In the genomic region with DNA sequence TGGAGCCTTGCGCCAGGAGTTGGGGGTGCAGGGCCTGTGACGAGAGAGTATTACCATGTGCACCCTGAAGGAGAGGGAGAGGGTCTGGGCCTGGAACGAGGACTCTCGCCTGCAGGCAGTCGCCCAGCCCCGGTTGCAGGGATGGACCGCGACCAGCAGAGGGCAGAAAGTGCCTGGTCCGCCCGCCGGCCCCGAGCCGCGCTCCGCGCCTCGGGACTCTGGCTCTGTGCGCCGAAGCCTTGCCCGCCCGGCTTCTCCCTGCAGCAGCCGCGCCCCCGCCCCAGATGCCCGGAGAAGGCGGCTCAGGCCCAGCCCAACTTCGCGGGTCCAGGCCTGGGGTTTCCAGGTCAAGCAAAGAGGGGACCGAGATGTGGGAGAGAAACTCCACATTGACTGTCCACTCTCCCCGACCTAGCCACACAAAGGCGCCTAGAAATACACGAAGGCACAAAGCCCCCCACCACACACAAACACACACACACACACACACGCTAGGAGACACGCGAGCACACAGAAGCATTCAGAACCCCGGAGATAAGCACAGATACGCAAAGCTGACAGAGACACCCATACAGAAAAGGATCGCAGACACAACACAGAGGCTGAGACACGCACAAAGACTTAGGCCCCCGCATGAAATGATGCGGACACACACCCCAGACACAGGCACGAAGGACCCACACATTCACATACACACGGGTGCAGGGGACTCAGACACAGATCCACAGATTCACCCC, we compare ENCODE assay signal across 8 cellular contexts. TPM values are rescaled to one million over a fixed set of nuclear protein-coding genes. Genes with fewer than 3 reads are reported as not detected.
A peak's percentile ranks its signal among the peaks of the same experiment; 100 is the strongest.
DNase-seq lines count a peak whose midpoint lies in the region; ATAC-seq, FAIRE-seq and TF ChIP-seq lines count a peak whose summit lies in the region.

No MANE protein-coding gene starts in this region.

- ATAC-seq in K562 = peak; percentile 98
- no peak for ATAC-seq in HG03108 (IDR thresholded peaks at IDR 0.05; ENCODE audit: unreplicated experiment)
- no peak for ATAC-seq in HG02610 (IDR thresholded peaks at IDR 0.05; ENCODE audit: unreplicated experiment)

- TF ChIP-seq POLR2A in K562 (conservative IDR thresholded peaks at IDR 0.05) (no peak), spleen (IDR thresholded peaks at IDR 0.05) (no peak)

- FAIRE-seq in K562 (lab: Jason Lieb, UNC) = peak; percentile 64

- no peaks in the 10 kb centered on the region for H3K79me2 ChIP-seq in K562 (ENCODE audit: control insufficient read depth, insufficient read depth, low read length)

- no peak overlapping the region for H3K4me2 ChIP-seq in K562 (ENCODE audit: insufficient read depth, low read length)

- no TSS peak for BruUV-seq in K562 (replicated peaks; lab: Mats Ljungman, UMichigan)

- DNase-seq in GM12865 (ENCODE audit: low read depth) (peak; percentile 63), NCI-H1092 (lab: John Stamatoyannopoulos, UW) (peak; percentile 19), UCSD-AML1 (lab: John Stamatoyannopoulos, UW; ENCODE audit: unreplicated experiment) (peak; percentile 65), K562 (ENCODE audit: extremely low read depth in 1 of 4, low spot score in 3 of 4) (peak; percentile 69 to 84 (median 79)), spleen (peak; percentile 93)

- POLR2A ChIA-PET in K562 (lab: Yijun Ruan, JAX) = no interaction called here

- peaks cover 10% of the 10 kb centered on the region for H4K20me1 ChIP-seq in K562 (replicated peaks; ENCODE audit: control insufficient read depth, insufficient read depth, low read length)

- no peaks in the 10 kb centered on the region for H3K36me3 ChIP-seq in K562 (ENCODE audit: control insufficient read depth, insufficient read depth, low read length)
- H3K36me3 ChIP-seq in spleen = no peaks in the 10 kb centered on the region

- 5% methylated on average over 41 of the region's 43 CpGs for WGBS in K562 (ENCODE audit: insufficient coverage, low coverage, missing lambda C conversion rate)
- WGBS in spleen, 5 donors = 1 to 8% (median 3%) methylated on average over 24 to 43 of the region's 43 CpGs

- TF ChIP-seq RAD21 in K562 (CRISPR knock-in tag; conservative IDR thresholded peaks at IDR 0.05 in 1 of 2, IDR thresholded peaks at IDR 0.05 in 1 of 2) = peak; percentile 42 to 74

- intact Hi-C loops in K562 (cut with micrococcal nuclease) (loop anchor here (2.0 to 5.0 kb wide), 2 partner anchors 81 to 169 kb away; no protein-coding TSS in a partner anchor), spleen (cut with DNase I; ENCODE audit: low total_unique reads) (no loop called here)

- H3K27me3 ChIP-seq in K562 (ENCODE audit: control insufficient read depth in 2 of 2, insufficient read depth in 2 of 2, low read length in 2 of 2) = peaks cover 15 to 72% of the 10 kb centered on the region in 2 experiments; a peak in 4 of 5 replicates
- peaks cover 27 to 100% (median 75%) of the 10 kb centered on the region in 7 donors for H3K27me3 ChIP-seq in spleen (replicated peaks in 1 of 7)

- no peak overlapping the region for H2AFZ ChIP-seq in K562 (ENCODE audit: low read depth, low read length)

- in situ Hi-C loops in K562 (cut with MboI) = no loop called here

- no peak overlapping the region; the same call in 2 of the 3 replicates for H3K27ac ChIP-seq in K562 (ENCODE audit: extremely low read depth, low read depth, low read length)
- H3K27ac ChIP-seq in spleen = no peak overlapping the region

- no peak overlapping the region for H3K4me3 ChIP-seq in GM12865 (ENCODE audit: low read depth, low read length)
- no peak overlapping the region for H3K4me3 ChIP-seq in K562
- H3K4me3 ChIP-seq in iPS-18c (ENCODE audit: insufficient read depth, low read depth, low read length) = peak overlapping the region; percentile 51
- H3K4me3 ChIP-seq in spleen = peak overlapping the region in 7 of 8 donors; percentile 5 to 67 (median 27)

- CTCF ChIA-PET in K562 (lab: Yijun Ruan, JAX; ENCODE audit: low intra/inter-chr PET ratio) = interaction anchor here (0.7 to 4.2 kb wide), 2 partner anchors 166 to 170 kb away, joined by 4 to 15 read pairs; no protein-coding TSS in a partner anchor

- no peaks in the 10 kb centered on the region for H3K9me1 ChIP-seq in K562 (ENCODE audit: control insufficient read depth, insufficient read depth, low read length)

- H3K9me3 ChIP-seq in K562 (replicated peaks; ENCODE audit: control insufficient read depth, insufficient read depth, low read depth, low read length) (no peaks in the 10 kb centered on the region), iPS-18c (ENCODE audit: control insufficient read depth, insufficient read depth, low read length) (peaks cover 3% of the 10 kb centered on the region), spleen (no peaks in the 10 kb centered on the region)

- TF ChIP-seq EP300 in K562 (IDR thresholded peaks at IDR 0.05; ENCODE audit: low read length) = no peak

- H3K4me1 ChIP-seq in K562 (replicated peaks in 1 of 2; ENCODE audit: control insufficient read depth in 2 of 2, insufficient read depth in 2 of 2, low read length in 2 of 2) (peaks cover 0 to 27% of the 10 kb centered on the region in 2 experiments; a peak in 1 of 5 replicates), spleen (peaks cover 23 to 63% (median 40%) of the 10 kb centered on the region in 6 donors)

- peak; percentile 84 for TF ChIP-seq CTCF in GM12865 (IDR thresholded peaks at IDR 0.05; ENCODE audit: insufficient read depth, low read depth, low read length, missing control alignments)
- peak; percentile 67 to 84 (median 75) for TF ChIP-seq CTCF in K562 (IDR thresholded peaks at IDR 0.05 in 2 of 3, conservative IDR thresholded peaks at IDR 0.05 in 1 of 3; ENCODE audit: insufficient read depth in 2 of 3, low read depth in 1 of 3, low read length in 3 of 3)
- TF ChIP-seq CTCF in spleen (IDR thresholded peaks at IDR 0.05 in 8 of 11, conservative IDR thresholded peaks at IDR 0.05 in 3 of 11) = peak; percentile 54 to 96 (median 88)

- H3K9ac ChIP-seq in K562 (ENCODE audit: insufficient read depth in 1 of 2, low read depth in 2 of 2, low read length in 2 of 2) = no peak overlapping the region

TF ChIP-seq in K562, 482 proteins besides CTCF, POLR2A, EP300 and RAD21:
- TF ChIP-seq SMC3 (conservative IDR thresholded peaks at IDR 0.05; ENCODE audit: insufficient read depth, low read depth, low read length) (peak; percentile 59), RBM34 (IDR thresholded peaks at IDR 0.05; ENCODE audit: borderline replicate concordance, insufficient read depth, low read length) (no peak), RB1 (IDR thresholded peaks at IDR 0.05; ENCODE audit: low read depth) (peak; percentile 70)
- TF ChIP-seq, protein P1, sequence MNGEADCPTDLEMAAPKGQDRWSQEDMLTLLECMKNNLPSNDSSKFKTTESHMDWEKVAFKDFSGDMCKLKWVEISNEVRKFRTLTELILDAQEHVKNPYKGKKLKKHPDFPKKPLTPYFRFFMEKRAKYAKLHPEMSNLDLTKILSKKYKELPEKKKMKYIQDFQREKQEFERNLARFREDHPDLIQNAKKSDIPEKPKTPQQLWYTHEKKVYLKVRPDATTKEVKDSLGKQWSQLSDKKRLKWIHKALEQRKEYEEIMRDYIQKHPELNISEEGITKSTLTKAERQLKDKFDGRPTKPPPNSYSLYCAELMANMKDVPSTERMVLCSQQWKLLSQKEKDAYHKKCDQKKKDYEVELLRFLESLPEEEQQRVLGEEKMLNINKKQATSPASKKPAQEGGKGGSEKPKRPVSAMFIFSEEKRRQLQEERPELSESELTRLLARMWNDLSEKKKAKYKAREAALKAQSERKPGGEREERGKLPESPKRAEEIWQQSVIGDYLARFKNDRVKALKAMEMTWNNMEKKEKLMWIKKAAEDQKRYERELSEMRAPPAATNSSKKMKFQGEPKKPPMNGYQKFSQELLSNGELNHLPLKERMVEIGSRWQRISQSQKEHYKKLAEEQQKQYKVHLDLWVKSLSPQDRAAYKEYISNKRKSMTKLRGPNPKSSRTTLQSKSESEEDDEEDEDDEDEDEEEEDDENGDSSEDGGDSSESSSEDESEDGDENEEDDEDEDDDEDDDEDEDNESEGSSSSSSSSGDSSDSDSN (IDR thresholded peaks at IDR 0.05; ENCODE audit: borderline replicate concordance in 1 of 2, low read depth in 2 of 2, low read length in 2 of 2) = peak in 1 of 2 experiments; percentile 78; a peak in 1 of 4 replicates

RNA-seq across cellular contexts. Expression of a gene that starts 2.0 kb away (rescaled TPM):
- total RNA-seq in K562 (2011; cell fraction: chromatin; rRNA removed; ENCODE audit: low replicate concordance) = not detected in 2 replicates
- total RNA-seq in K562 (2011; cell fraction: nucleolus; rRNA removed) = not detected in 2 replicates
- not detected in 2 replicates for total RNA-seq in K562 (2011; cell fraction: nucleoplasm; rRNA removed)
- total RNA-seq in K562 (2014; rRNA removed) (not detected in 2 replicates), K562 (2014; rRNA removed; fragmentation: Illumina TruSeq; extraction: Trizol) (not detected in 2 replicates), K562 (2015; rRNA removed; fragmentation: Illumina TruSeq; extraction: Trizol) (not detected in 2 replicates), K562 (2021) (not detected in 2 replicates), spleen (under 1 TPM in 1 of 7 donors, not detected in 6; 0.25 TPM)
- polyA plus RNA-seq in K562 (2011; rRNA removed) (not detected in 2 replicates), K562 (2014; fragmentation: Illumina TruSeq; extraction: Trizol) (not detected in 2 replicates), K562 (2014; fragmentation: Nextera tagmentation; extraction: Ambion mirVana) (not detected), K562 (2014; rRNA removed) (not detected in 2 replicates), spleen (under 1 TPM in 1 of 3 donors, not detected in 2; 0.02 TPM)
- not detected in 2 replicates for polyA plus RNA-seq in K562 (2011; cell fraction: cytosol; rRNA removed)
- not detected in 2 replicates for polyA plus RNA-seq in K562 (2011; cell fraction: nucleus; rRNA removed)
- not detected in 2 replicates for polyA plus RNA-seq in K562 (2012)
- polyA minus RNA-seq in K562 (2011; rRNA and poly(A)+ RNA removed) = not detected in 2 replicates
- not detected in 2 replicates for polyA minus RNA-seq in K562 (2011; cell fraction: cytosol; rRNA and poly(A)+ RNA removed)
- not detected in 2 replicates for polyA minus RNA-seq in K562 (2011; cell fraction: nucleus; rRNA and poly(A)+ RNA removed)

Comparison
In these comparisons a context has a peak if more than half of its experiments do, and no peak if none do; other contexts are left out.
1. DNase-seq: peak in every context shown above with its lines; median percentile 93 in spleen; 79 in K562; 65 in UCSD-AML1; 63 in GM12865; 19 in NCI-H1092.
2. H3K4me3 ChIP-seq: peak in iPS-18c (single experiment) and spleen (7 of 8); none in GM12865 (single experiment) and K562 (single experiment).
3. Peak in every context shown above with its lines, with median percentiles within 50 percentile points of each other: CTCF ChIP-seq.